In the genomic region with DNA sequence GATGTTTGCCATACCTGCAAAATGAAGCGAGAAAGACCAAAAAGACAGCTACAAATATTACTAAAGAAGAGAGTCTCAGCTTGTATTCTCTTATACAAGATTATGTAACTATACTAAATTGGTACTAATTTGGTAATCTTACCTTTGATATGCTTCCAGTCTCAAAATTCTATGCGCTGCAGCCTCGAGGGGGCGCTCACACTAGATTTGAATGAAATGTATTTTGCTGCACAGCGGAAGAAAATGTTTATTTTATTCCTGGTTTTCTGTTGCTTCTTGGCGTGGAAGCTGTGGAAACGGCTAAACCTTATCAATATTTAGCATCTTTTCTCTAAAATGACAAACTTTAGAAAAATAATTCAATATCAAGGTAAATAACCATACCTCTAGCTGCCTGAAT, we compare ENCODE assay signal across 17 cellular contexts.
DNase-seq lines count a peak whose midpoint lies in the region; ATAC-seq and TF ChIP-seq lines count a peak whose summit lies in the region.
"Had no signal": no experiment of that assay in that cellular context is flagged by ENCODE, and none has a peak within 500 bp of the region (broad histone marks: within the 10 kb centered on the region; RNA-seq: fewer than 3 reads in every experiment).

No MANE protein-coding gene starts in this region.

- 0 out of 2 replicates have a peak, but pooled peaks have one; percentile 34 for TF ChIP-seq CTCF in GM12874 (IDR thresholded peaks at IDR 0.05; ENCODE audit: insufficient read depth, low read depth, low read length)
- peak; percentile 28 for TF ChIP-seq CTCF in fibroblast of mammary gland (conservative IDR thresholded peaks at IDR 0.05; ENCODE audit: control insufficient read depth, insufficient read depth, low read depth, low read length)

- no peak overlapping the region for H3K4me3 ChIP-seq in fibroblast of mammary gland (ENCODE audit: control insufficient read depth, low read depth, low read length)
- H3K4me3 ChIP-seq: GM23248, lung, SJSA1 had no signal

- DNase-seq in ACHN (peak; percentile 3), OCI-M1 (lab: John Stamatoyannopoulos, UW) (peak; percentile 36), fibroblast of mammary gland (ENCODE audit: low read depth) (no peak), activated gamma-delta T cell (lab: John Stamatoyannopoulos, UW) (no peak), inferior parietal cortex (ENCODE audit: extremely low spot score) (no peak), left cardiac atrium (no peak), islet precursor cell (no peak)
- DNase-seq: activated CD4-positive, alpha-beta memory T cell treated with anti-CD3 and anti-CD28 coated beads, Interleukin-2, amount 10 ng/mL, durations not matched to agents 7 days and 5 days; anterior cingulate cortex; CD8-positive, alpha-beta T cell; foreskin melanocyte; GM23248; NCI-H2029; right cardiac atrium had no signal

- ATAC-seq in left cardiac atrium = no peak
- ATAC-seq: CD8-positive, alpha-beta T cell; right cardiac atrium had no signal

- intact Hi-C loops in left cardiac atrium (cut with DNase I) = no loop called here

- in situ Hi-C loops in ACHN (cut with HindIII; ENCODE audit: low pct_ligation_motif_present, low pct_unique_long_range_greater_than_20kb, low sequenced_read_pairs) = no loop called here

Comparison
In these comparisons a context has a peak if more than half of its experiments do, and no peak if none do; other contexts are left out.
1. DNase-seq: peak in ACHN (single experiment) and OCI-M1 (single experiment); none in fibroblast of mammary gland (single experiment), activated gamma-delta T cell (single experiment), inferior parietal cortex (single experiment), left cardiac atrium (single experiment) and islet precursor cell (single experiment).